Comparison of ENCODE assay signal across 8 cellular contexts in the genomic region with DNA sequence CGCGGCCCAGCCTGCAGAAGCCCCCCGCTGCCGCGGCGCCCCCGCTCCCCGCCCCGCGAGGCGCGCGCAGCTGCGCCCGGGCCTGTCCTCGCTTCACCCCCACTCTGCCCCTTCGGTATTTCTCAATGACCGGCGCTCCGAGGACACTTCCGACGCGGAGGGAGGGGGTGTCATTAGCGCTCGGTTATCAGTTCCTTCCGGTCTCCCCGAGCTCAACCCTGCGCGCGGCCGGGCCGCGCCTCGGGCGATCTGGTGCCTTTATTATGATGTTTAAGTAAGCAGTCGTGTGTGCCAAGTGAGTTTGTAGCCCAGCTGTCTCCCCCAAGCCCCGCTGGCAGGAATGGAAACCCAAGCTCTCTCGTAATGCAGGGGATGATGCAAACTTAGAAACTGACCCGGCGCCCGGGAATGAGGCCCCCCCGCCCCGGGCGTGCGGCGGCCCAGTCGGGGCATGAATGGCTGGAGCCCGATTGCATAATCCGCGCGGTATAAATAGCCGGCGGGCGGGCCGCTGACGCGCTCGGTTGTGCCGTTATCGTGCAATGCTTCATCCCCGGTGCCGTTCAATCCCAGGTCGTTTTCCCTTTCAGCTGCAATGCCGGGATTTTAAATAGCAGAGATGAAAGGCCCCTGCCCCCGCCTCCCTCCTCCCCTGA. TPM values are rescaled to one million over a fixed set of nuclear protein-coding genes. Genes with fewer than 3 reads are reported as not detected.
DNase-seq lines count a peak whose midpoint lies in the region; ATAC-seq and TF ChIP-seq lines count a peak whose summit lies in the region.

No MANE protein-coding gene starts in this region.

- intact Hi-C loops in MCF 10A (cut with micrococcal nuclease) (loop anchor here (1.0 to 5.0 kb wide), 6 partner anchors 54 to 171 kb away; no protein-coding TSS in a partner anchor), sciatic nerve (cut with DNase I) (loop anchor here (10.0 kb wide), 1 partner anchor 141 kb away; no protein-coding TSS in a partner anchor)

- no peak for TF ChIP-seq CTCF in MCF 10A (IDR thresholded peaks at IDR 0.05; ENCODE audit: unreplicated experiment)

- peak overlapping the region; percentile 74 for H3K9ac ChIP-seq in iPS-18a (ENCODE audit: low read length)

- peak overlapping the region; percentile 83 for H3K4me3 Mint-ChIP-seq in MCF 10A (ENCODE audit: unreplicated experiment)

- H3K36me3 ChIP-seq in iPS-18a (ENCODE audit: control insufficient read depth, low read depth, low read length), result no peaks in the 10 kb centered on the region

- H3K27me3 Mint-ChIP-seq in MCF 10A (ENCODE audit: insufficient read depth, unreplicated experiment), result no peaks in the 10 kb centered on the region

- no TSS peak for BruUV-seq in MCF 10A (replicated peaks; lab: Mats Ljungman, UMichigan)

- CTCF ChIA-PET in MCF 10A (lab: Yijun Ruan, JAX), result interaction anchor here (0.6 to 2.4 kb wide), 6 partner anchors 53 to 165 kb away, joined by 3 to 8 read pairs (median 3); no protein-coding TSS in a partner anchor

- no peaks in the 10 kb centered on the region for H3K9me3 ChIP-seq in iPS-18a (ENCODE audit: control insufficient read depth, low read depth, low read length)

- peaks cover 52% of the 10 kb centered on the region for H3K27me3 ChIP-seq in iPS-18a (ENCODE audit: control insufficient read depth, insufficient read depth, low read length)

- H3K9me3 Mint-ChIP-seq in MCF 10A (ENCODE audit: unreplicated experiment), result no peaks in the 10 kb centered on the region

- no peak overlapping the region for H3K27ac ChIP-seq in iPS-18a (ENCODE audit: low read length)

- H3K4me1 Mint-ChIP-seq in MCF 10A (ENCODE audit: insufficient read depth, unreplicated experiment), result peaks cover 5% of the 10 kb centered on the region

- ATAC-seq in HG02798 (IDR thresholded peaks at IDR 0.05; ENCODE audit: poor library complexity, unreplicated experiment), result peak; percentile 25
- ATAC-seq in sciatic nerve, result peak; percentile 84

- H3K27ac Mint-ChIP-seq in MCF 10A (ENCODE audit: low read depth, unreplicated experiment), result peak overlapping the region; percentile 91

- H3K36me3 Mint-ChIP-seq in MCF 10A (ENCODE audit: insufficient read depth, unreplicated experiment), result no peaks in the 10 kb centered on the region

- POLR2A ChIA-PET in MCF 10A (lab: Yijun Ruan, JAX), result interaction anchor here (0.5 to 3.6 kb wide), 23 partner anchors 9 to 209 kb away, joined by 3 to 28 read pairs (median 5); partner anchors contain the start of gene ACTR2

- peak overlapping the region; percentile 89 for H3K4me3 ChIP-seq in iPS-18a (ENCODE audit: low read length)

- DNase-seq in stimulated activated CD4-positive, alpha-beta T cell treated with anti-CD3 and anti-CD28 coated beads, Interleukin-12 subunit alpha, Interleukin-12 subunit beta, amount 100 ng/mL, for 4 hours, result peak; percentile 17
- DNase-seq in stimulated activated CD4-positive, alpha-beta T cell treated with anti-CD3 and anti-CD28 coated beads, Interleukin-1b, Interleukin-23, amount 100 ng/mL, for 48 hours, result no peak
- DNase-seq in NCI-H146 (lab: John Stamatoyannopoulos, UW), result peak; percentile 85
- DNase-seq in T-helper 2 cell, result peak in 3 of 5 experiments; percentile 6 to 24 (median 9)
- peak; percentile 94 for DNase-seq in MCF 10A (ENCODE audit: unreplicated experiment)
- DNase-seq in sciatic nerve (ENCODE audit: low spot score), result peak; percentile 96

- H3K4me1 ChIP-seq in iPS-18a (ENCODE audit: control insufficient read depth, low read depth, low read length), result peaks cover 39% of the 10 kb centered on the region

RNA-seq across cellular contexts. Expression of gene SPRED2, which starts 3.9 kb away (rescaled TPM):
- 38.1 and 38.6 TPM in 2 replicates for total RNA-seq in MCF 10A (2022)
- total RNA-seq in sciatic nerve, result 64.7 TPM
